In the genomic region with DNA sequence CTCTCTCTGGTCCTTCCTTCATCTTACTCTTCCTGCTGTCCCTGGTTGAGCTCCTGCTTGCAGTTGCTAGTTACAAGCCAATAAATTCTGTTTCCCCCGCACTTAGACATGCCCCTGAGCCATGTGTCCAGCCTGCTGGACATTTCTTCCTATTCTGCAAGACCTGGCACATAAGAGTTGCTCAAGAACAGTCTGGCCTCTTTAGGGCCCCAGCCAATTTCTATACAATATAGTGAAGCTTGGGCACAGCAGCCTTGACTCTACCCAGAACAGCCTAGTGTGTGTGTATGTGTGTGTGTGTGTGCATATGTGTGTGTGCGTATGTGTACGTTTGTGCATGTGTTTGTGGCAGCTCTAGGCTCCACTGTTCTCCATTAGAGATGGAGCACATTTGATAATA, we compare ENCODE assay signal across 11 cellular contexts.
"Had no signal": no experiment of that assay in that cellular context is flagged by ENCODE, and none has a peak within 500 bp of the region (broad histone marks: within the 10 kb centered on the region; RNA-seq: fewer than 3 reads in every experiment).

No MANE protein-coding gene starts in this region.

- DNase-seq: GM23248, GOT3, H7, H9, HCEC 1CT, HFFc6 had no signal

- ATAC-seq: GM23338, HCT116 had no signal

- H3K4me3 Mint-ChIP-seq: GM23338, H9, HFFc6 had no signal

- H3K27ac Mint-ChIP-seq: GM23338, H9, HFFc6 had no signal

- H3K4me1 Mint-ChIP-seq: GM23338, H9 had no signal

- H3K4me3 ChIP-seq: GM23248, GM23338, HAP-1 had no signal

- H3K36me3 ChIP-seq: HAP-1 had no signal

- H3K4me1 ChIP-seq: HAP-1 had no signal

- H3K9me3 Mint-ChIP-seq: GM23338, H9 had no signal

- H3K27ac ChIP-seq: GM23248 had no signal

- H3K4me2 ChIP-seq: GM23338 had no signal

- H2AFZ ChIP-seq: GM23248, GM23338 had no signal

- H3K9ac ChIP-seq: GM23248 had no signal

- FAIRE-seq: H1, H54 had no signal

- H3K9me3 ChIP-seq: HAP-1 had no signal
